In genomic region chr9:72480261-72480660, GRCh38 we compare ENCODE assay signal across 5 cellular contexts. TPM values are rescaled to one million over a fixed set of nuclear protein-coding genes. Genes with fewer than 3 reads are reported as not detected.
"Had no signal": no experiment of that assay in that cellular context is flagged by ENCODE, and none has a peak within 500 bp of the region (broad histone marks: within the 10 kb centered on the region; RNA-seq: fewer than 3 reads in every experiment).

No MANE protein-coding gene starts in this region.

RNA-seq across cellular contexts. Expression of gene TMC1, which starts 41.1 kb away (rescaled TPM):
- total RNA-seq: chondrocyte, liver, mammary epithelial cell, mesothelial cell of epicardium had no signal
- polyA plus RNA-seq: immature natural killer cell had no signal
